Comparison of ENCODE assay signal across 8 cellular contexts in the genomic region with DNA sequence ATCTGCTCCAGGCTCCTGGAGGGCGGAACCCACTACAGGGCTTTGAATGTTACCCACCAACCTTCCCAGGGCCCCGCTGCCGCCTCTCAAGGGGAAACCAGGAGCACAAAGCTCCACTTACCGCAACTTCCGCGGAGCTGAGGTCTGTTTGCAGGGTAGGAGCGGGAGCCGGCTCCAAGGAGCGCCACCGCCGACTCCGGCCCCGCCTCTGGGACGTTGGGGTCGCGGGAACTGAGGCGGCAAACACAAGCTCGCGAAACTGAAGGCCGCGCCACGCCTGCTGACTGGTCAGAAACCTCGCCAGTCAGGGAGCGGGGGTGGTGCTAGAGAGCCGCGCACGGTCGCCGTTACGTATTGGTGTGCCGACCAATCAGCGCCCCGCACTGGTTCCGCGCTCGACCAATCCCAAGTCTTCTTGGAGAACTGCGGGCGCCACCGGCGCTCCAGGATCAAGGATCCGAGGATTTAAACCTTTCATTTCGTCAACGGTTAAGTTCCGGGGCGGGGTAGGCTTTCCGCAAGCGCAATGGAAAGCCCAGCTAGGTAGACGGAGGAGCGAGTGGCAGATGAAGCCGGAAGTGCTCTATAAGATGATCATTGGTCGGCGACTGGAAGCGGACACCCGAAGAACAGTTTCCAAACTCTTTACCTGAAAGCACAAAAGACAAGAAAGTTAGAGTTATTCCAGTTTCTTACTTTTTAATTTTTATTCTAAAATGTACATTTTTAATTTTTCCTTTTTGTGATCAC. TPM values are rescaled to one million over a fixed set of nuclear protein-coding genes. Genes with fewer than 3 reads are reported as not detected.
A peak's percentile ranks its signal among the peaks of the same experiment; 100 is the strongest.
DNase-seq lines count a peak whose midpoint lies in the region; ATAC-seq lines count a peak whose summit lies in the region.

STIL (minus strand) TSS at position 233 of the 750 bp plus-strand sequence. CDS start 3,828 bp downstream, outside the sequence.

- H3K4me1 Mint-ChIP-seq in dendritic cell treated with granulocyte-macrophage colony-stimulating factor and Interleukin-4, amounts not matched to agents 40 ng/mL and 50 ng/mL, for 4 days (ENCODE audit: low read depth) = peaks cover 10% of the 10 kb centered on the region

- H4K20me1 ChIP-seq in BLaER1 treated with 17β-estradiol and CSF1 and Interleukin-3, amounts not matched to agents 10 nM and 100 nM = peaks cover 0 to 15% (median 0%) of the 10 kb centered on the region in 11 experiments; a peak in 1 of 22 replicates

- peak within 1 kb of the TSS; percentile 76 to 92 (median 83) for H3K27ac ChIP-seq in BLaER1 treated with 17β-estradiol and CSF1 and Interleukin-3, amounts not matched to agents 10 nM and 100 nM

- no peaks in the 10 kb centered on the region for H3K9me3 ChIP-seq in BLaER1 treated with 17β-estradiol and CSF1 and Interleukin-3, amounts not matched to agents 10 nM and 100 nM (replicated peaks in 1 of 11)

- intact Hi-C loops in dendritic cell treated with granulocyte-macrophage colony-stimulating factor and Interleukin-4, amounts not matched to agents 40 ng/mL and 50 ng/mL, for 4 days (cut with micrococcal nuclease) = loop anchor here (1.0 kb wide), 1 partner anchor 20 kb away; no protein-coding TSS in a partner anchor

- peaks cover 13 to 21% (median 18%) of the 10 kb centered on the region in 10 experiments for H3K4me1 ChIP-seq in BLaER1 treated with 17β-estradiol and CSF1 and Interleukin-3, amounts not matched to agents 10 nM and 100 nM

- peaks cover 0 to 35% (median 25%) of the 10 kb centered on the region in 11 experiments; a peak in 19 of 22 replicates for H3K36me3 ChIP-seq in BLaER1 treated with 17β-estradiol and CSF1 and Interleukin-3, amounts not matched to agents 10 nM and 100 nM

- H3K9me3 Mint-ChIP-seq in dendritic cell treated with granulocyte-macrophage colony-stimulating factor and Interleukin-4, amounts not matched to agents 40 ng/mL and 50 ng/mL, for 4 days = no peaks in the 10 kb centered on the region

- H3K27ac Mint-ChIP-seq in dendritic cell treated with granulocyte-macrophage colony-stimulating factor and Interleukin-4, amounts not matched to agents 40 ng/mL and 50 ng/mL, for 4 days = peak within 1 kb of the TSS; percentile 96

- peak within 1 kb of the TSS; percentile 77 to 91 (median 83) for H3K9ac ChIP-seq in BLaER1 treated with 17β-estradiol and CSF1 and Interleukin-3, amounts not matched to agents 10 nM and 100 nM

- DNase-seq in NCI-H748 (lab: John Stamatoyannopoulos, UW; ENCODE audit: unreplicated experiment) = peak; percentile 100
- DNase-seq in activated CD4-positive, alpha-beta T cell treated with anti-CD3 and anti-CD28 coated beads, Interleukin-2, amount 50 U/mL, for 1 hour = peak; percentile 96
- peak; percentile 99 for DNase-seq in left lobe of liver (ENCODE audit: low spot score)
- peak; percentile 94 for DNase-seq in stimulated activated CD4-positive, alpha-beta T cell treated with anti-CD3 and anti-CD28 coated beads, Interleukin-2, amount 100 ng/mL, for 4 hours (ENCODE audit: low read depth)

- ATAC-seq in GM19351 (IDR thresholded peaks at IDR 0.05; ENCODE audit: unreplicated experiment) (peak; percentile 95), HG03521 (IDR thresholded peaks at IDR 0.05; ENCODE audit: unreplicated experiment) (peak; percentile 97), left lobe of liver (peak; percentile 99)

- no peaks in the 10 kb centered on the region for H3K27me3 ChIP-seq in BLaER1 treated with 17β-estradiol and CSF1 and Interleukin-3, amounts not matched to agents 10 nM and 100 nM

- peak within 1 kb of the TSS; percentile 67 to 86 (median 77) for H3K4me3 ChIP-seq in BLaER1 treated with 17β-estradiol and CSF1 and Interleukin-3, amounts not matched to agents 10 nM and 100 nM

- no peaks in the 10 kb centered on the region for H3K36me3 Mint-ChIP-seq in dendritic cell treated with granulocyte-macrophage colony-stimulating factor and Interleukin-4, amounts not matched to agents 40 ng/mL and 50 ng/mL, for 4 days (ENCODE audit: low read depth)

- peak within 1 kb of the TSS; percentile 85 for H3K4me3 Mint-ChIP-seq in dendritic cell treated with granulocyte-macrophage colony-stimulating factor and Interleukin-4, amounts not matched to agents 40 ng/mL and 50 ng/mL, for 4 days

- H3K27me3 Mint-ChIP-seq in dendritic cell treated with granulocyte-macrophage colony-stimulating factor and Interleukin-4, amounts not matched to agents 40 ng/mL and 50 ng/mL, for 4 days = no peaks in the 10 kb centered on the region

- peak within 1 kb of the TSS; percentile 75 to 95 (median 90) for H3K4me2 ChIP-seq in BLaER1 treated with 17β-estradiol and CSF1 and Interleukin-3, amounts not matched to agents 10 nM and 100 nM

RNA-seq across cellular contexts. Expression of gene STIL, which starts in this region (rescaled TPM):
- 0.33 TPM for total RNA-seq in left lobe of liver

Comparison
In these comparisons a context has a peak if more than half of its experiments do, and no peak if none do; other contexts are left out.
1. Peak in every context shown above with its lines: DNase-seq, ATAC-seq, H3K4me3 ChIP-seq and H3K27ac ChIP-seq.
2. Peak in DNase-seq and ATAC-seq in left lobe of liver; RNA of the gene not detected or under 1 TPM.